Comparison of ENCODE assay signal across 9 cellular contexts in genomic region chr9:35611230-35611797, GRCh38. TPM values are rescaled to one million over a fixed set of nuclear protein-coding genes. Genes with fewer than 3 reads are reported as not detected.
A peak's percentile ranks its signal among the peaks of the same experiment; 100 is the strongest.
DNase-seq lines count a peak whose midpoint lies in the region; ATAC-seq lines count a peak whose summit lies in the region.
"Had no signal": no experiment of that assay in that cellular context is flagged by ENCODE, and none has a peak within 500 bp of the region (broad histone marks: within the 10 kb centered on the region; RNA-seq: fewer than 3 reads in every experiment).

No MANE protein-coding gene starts in this region.

- peak; percentile 59 for ATAC-seq in GM21723 (IDR thresholded peaks at IDR 0.05; ENCODE audit: unreplicated experiment)
- ATAC-seq in HG02884 (IDR thresholded peaks at IDR 0.05; ENCODE audit: unreplicated experiment): no peak

- no peaks in the 10 kb centered on the region for H3K27me3 Mint-ChIP-seq in activated T-helper 2 cell treated with anti-CD3 and anti-CD28 coated beads, Interferon-gamma antibody, Interleukin-2, Interleukin-4, amounts not matched to agents 10 μg/mL and 5 μg/mL and 100 μg/mL, durations not matched to agents 14 hours and 24 hours and 36 hours (ENCODE audit: low read depth)

- H3K4me1 Mint-ChIP-seq in activated T-helper 2 cell treated with anti-CD3 and anti-CD28 coated beads, Interferon-gamma antibody, Interleukin-2, Interleukin-4, amounts not matched to agents 10 μg/mL and 5 μg/mL and 100 μg/mL, durations not matched to agents 14 hours and 24 hours and 36 hours (ENCODE audit: low read depth): peaks cover 29% of the 10 kb centered on the region

- peaks cover 41% of the 10 kb centered on the region for H3K36me3 Mint-ChIP-seq in activated T-helper 2 cell treated with anti-CD3 and anti-CD28 coated beads, Interferon-gamma antibody, Interleukin-2, Interleukin-4, amounts not matched to agents 10 μg/mL and 5 μg/mL and 100 μg/mL, durations not matched to agents 14 hours and 24 hours and 36 hours (ENCODE audit: low read depth)

- H3K4me3 Mint-ChIP-seq in activated T-helper 2 cell treated with anti-CD3 and anti-CD28 coated beads, Interferon-gamma antibody, Interleukin-2, Interleukin-4, amounts not matched to agents 10 μg/mL and 5 μg/mL and 100 μg/mL, durations not matched to agents 14 hours and 24 hours and 36 hours (ENCODE audit: low read depth): no peak overlapping the region

- H3K9me3 Mint-ChIP-seq in activated T-helper 2 cell treated with anti-CD3 and anti-CD28 coated beads, Interferon-gamma antibody, Interleukin-2, Interleukin-4, amounts not matched to agents 10 μg/mL and 5 μg/mL and 100 μg/mL, durations not matched to agents 14 hours and 24 hours and 36 hours: no peaks in the 10 kb centered on the region

- intact Hi-C loops in activated T-helper 2 cell treated with anti-CD3 and anti-CD28 coated beads, Interferon-gamma antibody, Interleukin-2, Interleukin-4, amounts not matched to agents 10 μg/mL and 5 μg/mL and 100 μg/mL, durations not matched to agents 14 hours and 24 hours and 36 hours (cut with micrococcal nuclease): no loop called here

- DNase-seq in CD1c-positive myeloid dendritic cell (ENCODE audit: extremely low spot score): peak; percentile 59
- DNase-seq in NOMO-1 treated with dmso at 0.1 percent for 144 hours (lab: John Stamatoyannopoulos, UW; ENCODE audit: unreplicated experiment): peak; percentile 19
- peak; percentile 33 for DNase-seq in activated T-helper 2 cell treated with anti-CD3 and anti-CD28 coated beads, Interferon-gamma antibody, Interleukin-2, Interleukin-4, amounts not matched to agents 10 μg/mL and 5 μg/mL and 100 μg/mL, durations not matched to agents 14 hours and 24 hours and 36 hours (ENCODE audit: low spot score)
- peak; percentile 58 for DNase-seq in globus pallidus (ENCODE audit: low spot score)
- DNase-seq in renal cortical epithelial cell (ENCODE audit: low read depth): peak; percentile 33
- no peak for DNase-seq in HPDE6-E6E7 (ENCODE audit: extremely low spot score)

- no peak overlapping the region for H3K27ac Mint-ChIP-seq in activated T-helper 2 cell treated with anti-CD3 and anti-CD28 coated beads, Interferon-gamma antibody, Interleukin-2, Interleukin-4, amounts not matched to agents 10 μg/mL and 5 μg/mL and 100 μg/mL, durations not matched to agents 14 hours and 24 hours and 36 hours

RNA-seq across cellular contexts. Expression of gene TESK1, which starts 6.3 kb away (rescaled TPM):
- total RNA-seq in activated T-helper 2 cell treated with anti-CD3 and anti-CD28 coated beads, Interferon-gamma antibody, Interleukin-2, Interleukin-4, amounts not matched to agents 10 μg/mL and 5 μg/mL and 100 μg/mL, durations not matched to agents 14 hours and 24 hours and 36 hours: 44.5 and 48.0 TPM in 2 replicates
- 5.6 and 10.6 TPM in 2 replicates for total RNA-seq in renal cortical epithelial cell

RNA-seq across cellular contexts. Expression of gene CD72, which starts 6.9 kb away (rescaled TPM):
- 11.3 and 11.4 TPM in 2 replicates for total RNA-seq in activated T-helper 2 cell treated with anti-CD3 and anti-CD28 coated beads, Interferon-gamma antibody, Interleukin-2, Interleukin-4, amounts not matched to agents 10 μg/mL and 5 μg/mL and 100 μg/mL, durations not matched to agents 14 hours and 24 hours and 36 hours
- total RNA-seq in renal cortical epithelial cell: 0.60 and 1.2 TPM in 2 replicates

RNA-seq across cellular contexts. Expression of gene SIT1, which starts 39.4 kb away (rescaled TPM):
- 90.2 and 92.1 TPM in 2 replicates for total RNA-seq in activated T-helper 2 cell treated with anti-CD3 and anti-CD28 coated beads, Interferon-gamma antibody, Interleukin-2, Interleukin-4, amounts not matched to agents 10 μg/mL and 5 μg/mL and 100 μg/mL, durations not matched to agents 14 hours and 24 hours and 36 hours
- not detected in 2 replicates for total RNA-seq in renal cortical epithelial cell
- total RNA-seq: HT1080 had no signal

RNA-seq across cellular contexts. Expression of gene RMRP, which starts 46.5 kb away (rescaled TPM):
- total RNA-seq in activated T-helper 2 cell treated with anti-CD3 and anti-CD28 coated beads, Interferon-gamma antibody, Interleukin-2, Interleukin-4, amounts not matched to agents 10 μg/mL and 5 μg/mL and 100 μg/mL, durations not matched to agents 14 hours and 24 hours and 36 hours: 5,290 and 6,583 TPM in 2 replicates
- total RNA-seq in renal cortical epithelial cell: 5,792 and 14,792 TPM in 2 replicates

RNA-seq across cellular contexts. Expression of gene CCDC107, which starts 46.8 kb away (rescaled TPM):
- total RNA-seq in activated T-helper 2 cell treated with anti-CD3 and anti-CD28 coated beads, Interferon-gamma antibody, Interleukin-2, Interleukin-4, amounts not matched to agents 10 μg/mL and 5 μg/mL and 100 μg/mL, durations not matched to agents 14 hours and 24 hours and 36 hours: 23.0 TPM in 2 replicates
- total RNA-seq in renal cortical epithelial cell: 11.9 and 24.8 TPM in 2 replicates

Comparison
In these comparisons a context has a peak if more than half of its experiments do, and no peak if none do; other contexts are left out.
1. RNA of gene SIT1, which starts 39.4 kb away (total RNA-seq): 90.2 to 92.1 TPM in activated T-helper 2 cell treated with anti-CD3 and anti-CD28 coated beads, Interferon-gamma antibody, Interleukin-2, Interleukin-4, amounts not matched to agents 10 μg/mL and 5 μg/mL and 100 μg/mL, durations not matched to agents 14 hours and 24 hours and 36 hours; not detected in renal cortical epithelial cell; every median in the first group is over 10 times any median in the second.